23 cellular contexts compared by ENCODE assay signal in the genomic region with DNA sequence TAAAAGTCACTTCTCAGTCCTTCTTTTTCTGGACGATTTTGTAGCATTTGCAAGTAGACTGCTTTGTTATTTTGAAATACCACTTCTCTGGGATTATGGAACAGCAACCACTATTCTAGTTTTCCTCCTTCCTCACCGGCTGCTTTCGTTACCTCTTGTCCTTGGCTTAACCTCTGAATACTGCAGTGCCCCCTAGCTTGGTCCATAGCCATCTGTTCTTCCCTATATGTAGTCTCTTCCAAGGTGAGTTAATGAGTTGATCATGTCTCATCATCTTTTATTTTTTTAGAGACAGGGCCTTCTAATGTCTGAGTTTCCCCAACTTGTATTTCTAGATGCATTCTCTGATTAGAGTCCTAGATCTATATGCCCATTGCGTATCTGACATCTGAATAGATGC.
"Had no signal": no experiment of that assay in that cellular context is flagged by ENCODE, and none has a peak within 500 bp of the region (broad histone marks: within the 10 kb centered on the region; RNA-seq: fewer than 3 reads in every experiment).

No MANE protein-coding gene starts in this region.

- H3K27ac ChIP-seq: HL-60 had no signal

- FAIRE-seq: HTR-8/SVneo, RCC 7860 had no signal

- H3K9me2 ChIP-seq: SK-N-SH had no signal

- H3K4me1 Mint-ChIP-seq: IgD-negative memory B cell, T-cell had no signal

- H3K4me2 ChIP-seq: SK-N-SH had no signal

- H3K36me3 Mint-ChIP-seq: IgD-negative memory B cell, T-cell had no signal

- H3K27ac Mint-ChIP-seq: IgD-negative memory B cell; T-cell; T-helper 1 cell treated with Interleukin-12 subunit alpha and Interleukin-12 subunit beta and Interleukin-4 antibody, amounts not matched to agents 30 μg/mL and 1 μg/mL, for 36 hours had no signal

- H3K9me3 ChIP-seq: SK-N-SH had no signal

- H3K9ac ChIP-seq: SK-N-SH had no signal

- H3K4me3 Mint-ChIP-seq: IgD-negative memory B cell; T-cell; T-helper 1 cell treated with Interleukin-12 subunit alpha and Interleukin-12 subunit beta and Interleukin-4 antibody, amounts not matched to agents 30 μg/mL and 1 μg/mL, for 36 hours had no signal

- ATAC-seq: T-cell had no signal

- DNase-seq: KBM-7, NCI-H1092, NCI-H1105 treated with DMSO at 0.1 percent for 48 hours, NCI-H1417 treated with DMSO at 0.1 percent for 48 hours, NCI-H146, NCI-H1694 treated with DMSO at 0.1 percent for 48 hours, NCI-H1930, NCI-H2081, NCI-H2107, NCI-H2227 treated with DMSO at 0.1 percent for 48 hours, NCI-H524 treated with DMSO at 0.1 percent for 48 hours, NCI-H69, NCI-H774, Right ventricle myocardium superior, RPMI8226, SK-N-SH, SW 1271, T-cell had no signal
